Comparison of ENCODE assay signal across 8 cellular contexts in genomic region chr7:47052541-47053208, GRCh38.
DNase-seq lines count a peak whose midpoint lies in the region; ATAC-seq, FAIRE-seq and TF ChIP-seq lines count a peak whose summit lies in the region.
"Not testable (repeated sequence)": the region's sequence is repeated elsewhere in the genome, so short reads cannot be mapped to it uniquely, and the experiment has no call there.

No MANE protein-coding gene starts in this region.

- not testable (repeated sequence) for H3K27me3 ChIP-seq in brain microvascular endothelial cell (replicated peaks)

- in situ Hi-C loops in brain microvascular endothelial cell (cut with HindIII; ENCODE audit: low pct_ligation_motif_present, low sequenced_read_pairs) = not testable (repeated sequence)

- not testable (repeated sequence) for H3K4me1 ChIP-seq in kidney (ENCODE audit: control insufficient read depth in 1 of 2, insufficient read depth in 1 of 2, low read depth in 1 of 2, low read length in 2 of 2)

- peak overlapping the region; percentile 17; the same call in 1 of the 2 replicates for H3K4me3 ChIP-seq in HFF-Myc (replicated peaks; ENCODE audit: low read depth, low read length)
- peak overlapping the region; percentile 51 for H3K4me3 ChIP-seq in brain microvascular endothelial cell (ENCODE audit: low read depth, low read length)
- peak overlapping the region; percentile 9 for H3K4me3 ChIP-seq in epithelial cell of proximal tubule (ENCODE audit: low read depth, low read length)
- H3K4me3 ChIP-seq in kidney (ENCODE audit: low read length in 2 of 2) = peak overlapping the region in 1 of 2 donors; percentile 26

- not testable (repeated sequence) for FAIRE-seq in kidney (lab: Jason Lieb, UNC)
- peak; percentile 86 for FAIRE-seq in urothelium cell line (lab: Jason Lieb, UNC)

- not testable (repeated sequence) for H3K4me3 Mint-ChIP-seq in stimulated activated effector memory CD8-positive, alpha-beta T cell treated with anti-CD3 and anti-CD28 coated beads, Interleukin-12 subunit alpha, Interleukin-12 subunit beta, amount 100 ng/mL, for 72 hours

- not testable (repeated sequence) for H3K9me3 Mint-ChIP-seq in stimulated activated effector memory CD8-positive, alpha-beta T cell treated with anti-CD3 and anti-CD28 coated beads, Interleukin-12 subunit alpha, Interleukin-12 subunit beta, amount 100 ng/mL, for 72 hours

- not testable (repeated sequence) for DNase-seq in HFF-Myc (ENCODE audit: extremely low read depth, low read depth); brain microvascular endothelial cell; epithelial cell of proximal tubule (ENCODE audit: low read depth); Right ventricle myocardium superior; stimulated activated effector memory CD8-positive, alpha-beta T cell treated with anti-CD3 and anti-CD28 coated beads, Interleukin-12 subunit alpha, Interleukin-12 subunit beta, amount 100 ng/mL, for 72 hours (ENCODE audit: low spot score in 2 of 2); urothelium cell line (ENCODE audit: low spot score)
- peak; percentile 75 for DNase-seq in kidney
- DNase-seq in retina = peak; percentile 56

- H3K9me3 ChIP-seq in kidney (ENCODE audit: control insufficient read depth in 1 of 2, low read length in 2 of 2) = not testable (repeated sequence)

- TF ChIP-seq CTCF in HFF-Myc (IDR thresholded peaks at IDR 0.05; ENCODE audit: low read depth, low read length, missing control alignments); epithelial cell of proximal tubule (conservative IDR thresholded peaks at IDR 0.05; ENCODE audit: low read depth, low read length); kidney (IDR thresholded peaks at IDR 0.05; ENCODE audit: borderline replicate concordance, extremely low read depth, insufficient read depth): not testable (repeated sequence)
- TF ChIP-seq CTCF in brain microvascular endothelial cell (IDR thresholded peaks at IDR 0.05; ENCODE audit: low read depth, low read length, missing control alignments) = peak; percentile 24

- intact Hi-C loops in Right ventricle myocardium superior (cut with DNase I); kidney (cut with DNase I): not testable (repeated sequence)

- not testable (repeated sequence) for H3K27ac ChIP-seq in brain microvascular endothelial cell; kidney (ENCODE audit: low read depth in 2 of 2, low read length in 2 of 2)

- not testable (repeated sequence) for H3K27ac Mint-ChIP-seq in stimulated activated effector memory CD8-positive, alpha-beta T cell treated with anti-CD3 and anti-CD28 coated beads, Interleukin-12 subunit alpha, Interleukin-12 subunit beta, amount 100 ng/mL, for 72 hours

- not testable (repeated sequence) for H3K4me1 Mint-ChIP-seq in stimulated activated effector memory CD8-positive, alpha-beta T cell treated with anti-CD3 and anti-CD28 coated beads, Interleukin-12 subunit alpha, Interleukin-12 subunit beta, amount 100 ng/mL, for 72 hours

- H3K9ac ChIP-seq in kidney (ENCODE audit: low read length in 2 of 2) = not testable (repeated sequence)

- ATAC-seq in Right ventricle myocardium superior (ENCODE audit: poor library complexity) = peak; percentile 70
- ATAC-seq in stimulated activated effector memory CD8-positive, alpha-beta T cell treated with anti-CD3 and anti-CD28 coated beads, Interleukin-12 subunit alpha, Interleukin-12 subunit beta, amount 100 ng/mL, for 72 hours = peak; percentile 11

- not testable (repeated sequence) for H3K36me3 Mint-ChIP-seq in stimulated activated effector memory CD8-positive, alpha-beta T cell treated with anti-CD3 and anti-CD28 coated beads, Interleukin-12 subunit alpha, Interleukin-12 subunit beta, amount 100 ng/mL, for 72 hours

- H3K36me3 ChIP-seq in brain microvascular endothelial cell (replicated peaks); kidney (ENCODE audit: control insufficient read depth in 1 of 2, insufficient read depth in 2 of 2, low read length in 2 of 2): not testable (repeated sequence)
